ENCODE assay signal across 16 cellular contexts in the genomic region with DNA sequence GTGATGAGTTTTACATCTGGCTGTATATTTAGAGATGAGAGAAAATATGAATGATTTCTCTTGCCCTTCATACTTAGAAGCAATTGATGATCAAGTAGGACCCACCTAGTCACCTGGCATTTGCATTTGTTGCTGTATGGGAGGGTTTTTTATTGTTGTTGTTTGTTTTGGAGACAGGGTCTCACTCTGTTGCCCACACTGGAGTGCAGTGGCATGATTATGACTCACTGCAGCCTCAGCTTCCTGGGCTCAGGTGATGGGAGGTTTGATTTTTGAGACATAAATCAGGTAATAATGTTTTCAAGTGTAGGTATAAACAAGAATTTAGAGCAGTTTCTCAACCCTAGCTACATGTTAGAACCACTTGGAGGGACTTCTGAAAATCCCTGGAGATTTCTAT.
DNase-seq lines count a peak whose midpoint lies in the region; ATAC-seq lines count a peak whose summit lies in the region.
"Had no signal": no experiment of that assay in that cellular context is flagged by ENCODE, and none has a peak within 500 bp of the region (broad histone marks: within the 10 kb centered on the region; RNA-seq: fewer than 3 reads in every experiment).

No MANE protein-coding gene starts in this region.

- peak overlapping the region; percentile 72 for H3K27ac Mint-ChIP-seq in activated CD4-positive, alpha-beta T cell treated with anti-CD3 and anti-CD28 coated beads, Interleukin-2, amount 10 ng/mL, durations not matched to agents 24 days and 14 days
- H3K27ac Mint-ChIP-seq in activated naive CD8-positive, alpha-beta T cell: peak overlapping the region; percentile 90
- H3K27ac Mint-ChIP-seq in naive thymus-derived CD4-positive, alpha-beta T cell: peak overlapping the region; percentile 57 to 90 (median 83)

- no peaks in the 10 kb centered on the region for H3K9me3 Mint-ChIP-seq in activated CD4-positive, alpha-beta T cell treated with anti-CD3 and anti-CD28 coated beads, Interleukin-2, amount 10 ng/mL, durations not matched to agents 24 days and 14 days
- no peaks in the 10 kb centered on the region for H3K9me3 Mint-ChIP-seq in activated naive CD8-positive, alpha-beta T cell (ENCODE audit: low read depth)
- no peaks in the 10 kb centered on the region for H3K9me3 Mint-ChIP-seq in naive thymus-derived CD4-positive, alpha-beta T cell
- H3K9me3 Mint-ChIP-seq: activated T-helper 2 cell treated with anti-CD3 and anti-CD28 coated beads, Interferon-gamma antibody, Interleukin-2, Interleukin-4, amounts not matched to agents 10 μg/mL and 5 μg/mL and 100 μg/mL, durations not matched to agents 14 hours and 24 hours and 36 hours had no signal

- peaks cover 53 to 63% of the 10 kb centered on the region in 2 donors for H3K4me1 ChIP-seq in naive thymus-derived CD4-positive, alpha-beta T cell (ENCODE audit: control insufficient read depth in 2 of 2, insufficient read depth in 2 of 2, low read length in 2 of 2)

- no peaks in the 10 kb centered on the region for H3K27me3 ChIP-seq in naive thymus-derived CD4-positive, alpha-beta T cell (ENCODE audit: control insufficient read depth in 2 of 2, insufficient read depth in 2 of 2, low read length in 2 of 2)
- H3K27me3 ChIP-seq: ovary had no signal

- H3K27me3 Mint-ChIP-seq in activated CD4-positive, alpha-beta T cell treated with anti-CD3 and anti-CD28 coated beads, Interleukin-2, amount 10 ng/mL, durations not matched to agents 24 days and 14 days: no peaks in the 10 kb centered on the region
- no peaks in the 10 kb centered on the region for H3K27me3 Mint-ChIP-seq in activated naive CD8-positive, alpha-beta T cell
- no peaks in the 10 kb centered on the region for H3K27me3 Mint-ChIP-seq in naive thymus-derived CD4-positive, alpha-beta T cell

- CTCF ChIA-PET in naive thymus-derived CD4-positive, alpha-beta T cell (lab: Charles Lee): interaction anchor here (1.2 kb wide), 1 partner anchor 24 kb away, joined by 3 read pairs; no protein-coding TSS in a partner anchor

- H3K36me3 ChIP-seq in naive thymus-derived CD4-positive, alpha-beta T cell (ENCODE audit: control insufficient read depth in 2 of 3, insufficient read depth in 3 of 3, low read length in 3 of 3): peaks cover 0 to 6% (median 0%) of the 10 kb centered on the region in 3 experiments
- H3K36me3 ChIP-seq: ovary had no signal

- peaks cover 16% of the 10 kb centered on the region for H3K36me3 Mint-ChIP-seq in activated CD4-positive, alpha-beta T cell treated with anti-CD3 and anti-CD28 coated beads, Interleukin-2, amount 10 ng/mL, durations not matched to agents 24 days and 14 days (ENCODE audit: low read depth)
- peaks cover 9% of the 10 kb centered on the region for H3K36me3 Mint-ChIP-seq in activated naive CD8-positive, alpha-beta T cell
- H3K36me3 Mint-ChIP-seq in naive thymus-derived CD4-positive, alpha-beta T cell: peaks cover 0 to 21% (median 8%) of the 10 kb centered on the region in 5 donors

- peak overlapping the region; percentile 39 for H3K4me3 Mint-ChIP-seq in activated CD4-positive, alpha-beta T cell treated with anti-CD3 and anti-CD28 coated beads, Interleukin-2, amount 10 ng/mL, durations not matched to agents 24 days and 14 days
- peak overlapping the region; percentile 49 for H3K4me3 Mint-ChIP-seq in activated naive CD8-positive, alpha-beta T cell
- H3K4me3 Mint-ChIP-seq in naive thymus-derived CD4-positive, alpha-beta T cell: peak overlapping the region; percentile 14 to 75 (median 53)

- intact Hi-C loops in activated CD4-positive, alpha-beta T cell treated with anti-CD3 and anti-CD28 coated beads, Interleukin-2, amount 10 ng/mL, durations not matched to agents 24 days and 14 days (cut with micrococcal nuclease): loop anchor here (2.0 to 5.0 kb wide), 4 partner anchors 44 to 107 kb away; a partner anchor contains a TSS
- intact Hi-C loops in naive thymus-derived CD4-positive, alpha-beta T cell (cut with micrococcal nuclease): loop anchor here (2.0 to 5.0 kb wide), 6 partner anchors 16 to 106 kb away; a partner anchor contains a TSS
- intact Hi-C loops in head of caudate nucleus (cut with DNase I): no loop called here

- no peak overlapping the region for H3K4me3 ChIP-seq in naive thymus-derived CD4-positive, alpha-beta T cell (ENCODE audit: low read length)
- H3K4me3 ChIP-seq: K562, lung, ovary had no signal

- no peaks in the 10 kb centered on the region for H3K9me3 ChIP-seq in naive thymus-derived CD4-positive, alpha-beta T cell (ENCODE audit: control insufficient read depth in 2 of 3, low read length in 3 of 3)
- H3K9me3 ChIP-seq: ovary had no signal

- peak overlapping the region; percentile 22 for H3K27ac ChIP-seq in naive thymus-derived CD4-positive, alpha-beta T cell (ENCODE audit: low read depth, low read length)
- H3K27ac ChIP-seq: ovary had no signal

- peaks cover 65% of the 10 kb centered on the region for H3K4me1 Mint-ChIP-seq in activated CD4-positive, alpha-beta T cell treated with anti-CD3 and anti-CD28 coated beads, Interleukin-2, amount 10 ng/mL, durations not matched to agents 24 days and 14 days
- H3K4me1 Mint-ChIP-seq in activated naive CD8-positive, alpha-beta T cell (ENCODE audit: low read depth): peaks cover 84% of the 10 kb centered on the region
- H3K4me1 Mint-ChIP-seq in naive thymus-derived CD4-positive, alpha-beta T cell: peaks cover 75 to 98% (median 94%) of the 10 kb centered on the region in 7 donors

- POLR2A ChIA-PET in naive thymus-derived CD4-positive, alpha-beta T cell (lab: Charles Lee): interaction anchor here (0.6 to 2.9 kb wide), 7 partner anchors 22 to 259 kb away, joined by 3 to 7 read pairs (median 4); a partner anchor contains a TSS

- ATAC-seq in HG03196 (IDR thresholded peaks at IDR 0.05; ENCODE audit: unreplicated experiment) (peak; percentile 26), GM21576 (IDR thresholded peaks at IDR 0.05; ENCODE audit: unreplicated experiment) (no peak)
- peak; percentile 22 for ATAC-seq in naive thymus-derived CD4-positive, alpha-beta T cell

- DNase-seq in activated CD4-positive, alpha-beta T cell treated with anti-CD3 and anti-CD28 coated beads, Interleukin-2, amount 10 ng/mL, durations not matched to agents 24 days and 14 days: peak; percentile 68
- DNase-seq in activated CD4-positive, alpha-beta T cell treated with anti-CD3 and anti-CD28 coated beads for 48 hours: no peak
- peak in 1 of 9 donors; percentile 26 for DNase-seq in naive thymus-derived CD4-positive, alpha-beta T cell
- DNase-seq in DMS 273 (lab: John Stamatoyannopoulos, UW; ENCODE audit: unreplicated experiment) (no peak), head of caudate nucleus (no peak)
- DNase-seq: erythroblast, hypothalamus, NCI-H526 treated with DMSO at 0.1 percent for 48 hours, ovary, trophoblast cell had no signal
